ENCODE assay signal across 1 cellular context in genomic region chr3:37762698-37763097, GRCh38.
TF ChIP-seq lines count a peak whose summit lies in the region.

No MANE protein-coding gene starts in this region.

TF ChIP-seq in K562, 482 proteins besides CTCF, POLR2A, EP300 and RAD21 (continued from another document):
- TF ChIP-seq NR0B1 (IDR thresholded peaks at IDR 0.05; ENCODE audit: partially characterized antibody) (no peak), CREB5 (CRISPR knock-in tag; IDR thresholded peaks at IDR 0.05) (no peak), ELK3 (CRISPR knock-in tag; IDR thresholded peaks at IDR 0.05) (no peak), GTF2F1 (IDR thresholded peaks at IDR 0.05; ENCODE audit: low read depth, low read length) (no peak), STAT5A (IDR thresholded peaks at IDR 0.05; ENCODE audit: borderline replicate concordance, low read length) (no peak), NONO (IDR thresholded peaks at IDR 0.05; ENCODE audit: low read depth in 2 of 2, low read length in 1 of 2) (no peak)
